In genomic region chr1:25858494-25858893, GRCh38 we compare ENCODE assay signal across 8 cellular contexts. TPM values are rescaled to one million over a fixed set of nuclear protein-coding genes. Genes with fewer than 3 reads are reported as not detected.
DNase-seq lines count a peak whose midpoint lies in the region; ATAC-seq and TF ChIP-seq lines count a peak whose summit lies in the region.

No MANE protein-coding gene starts in this region.

- H3K4me1 ChIP-seq in left ventricle myocardium inferior (peaks cover 24% of the 10 kb centered on the region), iPS DF 6.9 (ENCODE audit: control insufficient read depth, insufficient read depth, low read length) (no peaks in the 10 kb centered on the region), upper lobe of left lung (peaks cover 20 to 27% (median 23%) of the 10 kb centered on the region in 4 donors), prostate gland (replicated peaks) (peaks cover 7% of the 10 kb centered on the region)

- TF ChIP-seq POLR2A in upper lobe of left lung (IDR thresholded peaks at IDR 0.05): no peak
- no peak for TF ChIP-seq POLR2A in prostate gland (IDR thresholded peaks at IDR 0.05)

- no CpG with 5 or more reads among the region's 7 CpGs for WGBS in iPS DF 6.9 (ENCODE audit: insufficient coverage, insufficient read length)
- WGBS in upper lobe of left lung, 2 donors: 34 to 41% methylated on average over 7 of the region's 7 CpGs
- 46% methylated on average over 7 of the region's 7 CpGs for WGBS in prostate gland

- H3K27ac ChIP-seq in left ventricle myocardium inferior (replicated peaks) (no peak overlapping the region), WERI-Rb-1 (peak overlapping the region; percentile 70), iPS DF 6.9 (ENCODE audit: low read length) (no peak overlapping the region), upper lobe of left lung (no peak overlapping the region), prostate gland (no peak overlapping the region)

- intact Hi-C loops in left ventricle myocardium inferior (cut with micrococcal nuclease) (no loop called here), left cardiac atrium (cut with DNase I) (no loop called here), prostate gland (cut with DNase I) (no loop called here)

- no peak for TF ChIP-seq EP300 in upper lobe of left lung (IDR thresholded peaks at IDR 0.05)

- H3K36me3 ChIP-seq in left ventricle myocardium inferior (no peaks in the 10 kb centered on the region), WERI-Rb-1 (peaks cover 13% of the 10 kb centered on the region), iPS DF 6.9 (ENCODE audit: control insufficient read depth, insufficient read depth, low read length) (no peaks in the 10 kb centered on the region), upper lobe of left lung (peaks cover 0 to 10% (median under 1%) of the 10 kb centered on the region in 4 donors), prostate gland (no peaks in the 10 kb centered on the region)

- no peaks in the 10 kb centered on the region for H3K9me3 ChIP-seq in left ventricle myocardium inferior (replicated peaks)
- no peaks in the 10 kb centered on the region for H3K9me3 ChIP-seq in WERI-Rb-1 (ENCODE audit: severe bottlenecking)
- no peaks in the 10 kb centered on the region for H3K9me3 ChIP-seq in iPS DF 6.9 (ENCODE audit: control insufficient read depth, insufficient read depth, low read length)
- H3K9me3 ChIP-seq in upper lobe of left lung: no peaks in the 10 kb centered on the region
- no peaks in the 10 kb centered on the region for H3K9me3 ChIP-seq in prostate gland

- H3K27me3 ChIP-seq in left ventricle myocardium inferior (ENCODE audit: low read depth) (no peaks in the 10 kb centered on the region), WERI-Rb-1 (ENCODE audit: insufficient read depth, low read depth, severe bottlenecking) (no peaks in the 10 kb centered on the region), iPS DF 6.9 (ENCODE audit: control insufficient read depth, insufficient read depth, low read length) (no peaks in the 10 kb centered on the region), upper lobe of left lung (no peaks in the 10 kb centered on the region), prostate gland (replicated peaks; ENCODE audit: insufficient read depth) (no peaks in the 10 kb centered on the region)

- no peak for ATAC-seq in left cardiac atrium
- no peak for ATAC-seq in upper lobe of left lung (ENCODE audit: low FRiP score in 2 of 2)
- no peak for ATAC-seq in GM18517 (IDR thresholded peaks at IDR 0.05; ENCODE audit: unreplicated experiment)

- TF ChIP-seq CTCF in left ventricle myocardium inferior (IDR thresholded peaks at IDR 0.05; ENCODE audit: borderline replicate concordance) (no peak), WERI-Rb-1 (IDR thresholded peaks at IDR 0.05; ENCODE audit: low read depth, low read length) (no peak), upper lobe of left lung (IDR thresholded peaks at IDR 0.05) (no peak), prostate gland (IDR thresholded peaks at IDR 0.05) (no peak)

- peak overlapping the region; percentile 66 for H3K4me3 ChIP-seq in left ventricle myocardium inferior
- peak overlapping the region; percentile 85 for H3K4me3 ChIP-seq in WERI-Rb-1 (ENCODE audit: low read depth, low read length)
- H3K4me3 ChIP-seq in iPS DF 6.9 (ENCODE audit: low read length): peak overlapping the region; percentile 60; the same call in 1 of the 2 replicates
- peak overlapping the region in 3 of 4 donors; percentile 45 to 64 (median 56) for H3K4me3 ChIP-seq in upper lobe of left lung
- H3K4me3 ChIP-seq in prostate gland: no peak overlapping the region

- DNase-seq in left ventricle myocardium inferior (no peak), left cardiac atrium (no peak), WERI-Rb-1 (no peak), iPS DF 6.9 (ENCODE audit: low read depth, low spot score) (no peak), upper lobe of left lung (no peak), prostate gland (ENCODE audit: low spot score) (no peak), middle frontal gyrus (ENCODE audit: extremely low spot score, low spot score) (no peak)

RNA-seq across cellular contexts. Expression of gene AUNIP, which starts 0.8 kb away (rescaled TPM):
- not detected for total RNA-seq in left ventricle myocardium inferior
- total RNA-seq in left cardiac atrium: under 1 TPM in 1 of 2 donors, not detected in 1; 0.53 TPM
- 1 to 10 TPM in 1 of 6 donors, under 1 TPM in 2, not detected in 3; 0.43 to 1.1 (median 0.74) TPM for total RNA-seq in upper lobe of left lung
- total RNA-seq in prostate gland: 1 to 10 TPM in 1 of 2 donors, under 1 TPM in 1; 0.32 to 4.3 TPM

RNA-seq across cellular contexts. Expression of gene PAQR7, which starts 17.0 kb away (rescaled TPM):
- 1.9 TPM for total RNA-seq in left ventricle myocardium inferior
- total RNA-seq in left cardiac atrium: 1 to 10 TPM; 3.2 to 3.3 TPM
- 1 to 10 TPM; 1.9 to 9.6 (median 7.0) TPM for total RNA-seq in upper lobe of left lung
- 10 to 100 TPM in 1 of 2 donors, 1 to 10 TPM in 1; 7.8 to 74.0 TPM for total RNA-seq in prostate gland

RNA-seq across cellular contexts. Expression of gene MTFR1L, which starts 38.7 kb away (rescaled TPM):
- total RNA-seq in left ventricle myocardium inferior (252 TPM), left cardiac atrium (100 to 1,000 TPM; 126 to 139 TPM), upper lobe of left lung (10 to 100 TPM; 43.2 to 80.7 (median 53.6) TPM), prostate gland (100 to 1,000 TPM in 1 of 2 donors, 10 to 100 TPM in 1; 82.2 to 112 TPM)

RNA-seq across cellular contexts. Expression of gene STMN1, which starts 47.7 kb away (rescaled TPM):
- total RNA-seq in left ventricle myocardium inferior (47.1 TPM), left cardiac atrium (10 to 100 TPM; 13.9 to 27.4 TPM), upper lobe of left lung (100 to 1,000 TPM in 1 of 6 donors, 10 to 100 TPM in 5; 38.3 to 103 (median 52.2) TPM), prostate gland (100 to 1,000 TPM in 1 of 2 donors, 10 to 100 TPM in 1; 21.8 to 138 TPM)

RNA-seq across cellular contexts. Expression of gene SELENON, which starts 58.5 kb away (rescaled TPM):
- total RNA-seq in left ventricle myocardium inferior (45.2 TPM), left cardiac atrium (10 to 100 TPM; 43.9 to 50.7 TPM), upper lobe of left lung (10 to 100 TPM; 22.0 to 91.1 (median 60.5) TPM), prostate gland (10 to 100 TPM; 89.7 to 90.0 TPM)

Comparison
In these comparisons a context has a peak if more than half of its experiments do, and no peak if none do; other contexts are left out.
1. H3K4me3 ChIP-seq: peak in left ventricle myocardium inferior (single experiment), WERI-Rb-1 (single experiment), iPS DF 6.9 (single experiment) and upper lobe of left lung (3 of 4); none in prostate gland (0 of 2).